In genomic region chr3:170413291-170413690, GRCh38 we compare ENCODE assay signal across 19 cellular contexts. TPM values are rescaled to one million over a fixed set of nuclear protein-coding genes. Genes with fewer than 3 reads are reported as not detected.
DNase-seq lines count a peak whose midpoint lies in the region; ATAC-seq and TF ChIP-seq lines count a peak whose summit lies in the region.
"Had no signal": no experiment of that assay in that cellular context is flagged by ENCODE, and none has a peak within 500 bp of the region (broad histone marks: within the 10 kb centered on the region; RNA-seq: fewer than 3 reads in every experiment).

No MANE protein-coding gene starts in this region.

- no peaks in the 10 kb centered on the region for H3K79me1 ChIP-seq in mesenchymal stem cell (replicated peaks; ENCODE audit: low read length, poor library complexity, severe bottlenecking)

- CTCF ChIA-PET in activated CD4-positive, alpha-beta memory T cell treated with anti-CD3 and anti-CD28 coated beads for 36 hours (lab: Charles Lee): interaction anchor here (0.6 to 8.8 kb wide), 36 partner anchors 8 to 1749 kb away, joined by 3 to 226 read pairs (median 4); no protein-coding TSS in a partner anchor

- H3K23ac ChIP-seq in mesenchymal stem cell (ENCODE audit: low read length in 2 of 2): no peak overlapping the region

- H3K18ac ChIP-seq in mesenchymal stem cell (ENCODE audit: low read depth in 1 of 2, low read length in 2 of 2): no peak overlapping the region

- H3K27me3 ChIP-seq in GM23338 (ENCODE audit: insufficient read depth) (peaks cover 23% of the 10 kb centered on the region), mesenchymal stem cell (ENCODE audit: control insufficient read depth in 1 of 2, insufficient read depth in 1 of 2, low read length in 2 of 2) (no peaks in the 10 kb centered on the region), smooth muscle cell (ENCODE audit: low read depth) (peaks cover 15% of the 10 kb centered on the region)

- over 99% methylated on average over 4 of the region's 4 CpGs for WGBS in mesenchymal stem cell
- 100% methylated on average over 4 of the region's 4 CpGs for WGBS in smooth muscle cell (ENCODE audit: low lambda C conversion rate)

- H3K27ac ChIP-seq in GM23338 (ENCODE audit: low read depth) (no peak overlapping the region), mesenchymal stem cell (ENCODE audit: low read length, poor library complexity, severe bottlenecking) (no peak overlapping the region), smooth muscle cell (ENCODE audit: low read depth) (no peak overlapping the region)
- H3K27ac ChIP-seq: BLaER1, C4-2B had no signal

- no peak overlapping the region for H2BK5ac ChIP-seq in mesenchymal stem cell (ENCODE audit: low read depth, low read length, poor library complexity, severe bottlenecking)

- H3K4me3 Mint-ChIP-seq in GM23338 (no peak overlapping the region), HFFc6 (no peak overlapping the region)
- no peak overlapping the region for H3K4me3 Mint-ChIP-seq in activated CD4-positive, alpha-beta memory T cell treated with anti-CD3 and anti-CD28 coated beads for 36 hours
- H3K4me3 Mint-ChIP-seq: B cell; CD4-positive, CD25-positive, alpha-beta regulatory T cell; CD8-positive, alpha-beta T cell had no signal

- H3K79me2 ChIP-seq in GM23338 (replicated peaks; ENCODE audit: insufficient read depth) (no peaks in the 10 kb centered on the region), smooth muscle cell (ENCODE audit: low read depth) (no peaks in the 10 kb centered on the region)

- peaks cover 15% of the 10 kb centered on the region for H3K27me3 Mint-ChIP-seq in GM23338 (ENCODE audit: insufficient read depth, low read depth, poor library complexity)
- no peaks in the 10 kb centered on the region for H3K27me3 Mint-ChIP-seq in HFFc6 (ENCODE audit: insufficient read depth)
- peaks cover 14% of the 10 kb centered on the region for H3K27me3 Mint-ChIP-seq in activated CD4-positive, alpha-beta memory T cell treated with anti-CD3 and anti-CD28 coated beads for 36 hours

- H3K9ac ChIP-seq in mesenchymal stem cell (ENCODE audit: low read length) (peak overlapping the region; percentile 52), smooth muscle cell (ENCODE audit: low read depth) (no peak overlapping the region)
- H3K9ac ChIP-seq: BLaER1 had no signal

- H3K9me3 ChIP-seq in mesenchymal stem cell (ENCODE audit: control insufficient read depth, low read length): no peaks in the 10 kb centered on the region
- no peaks in the 10 kb centered on the region for H3K9me3 ChIP-seq in smooth muscle cell (replicated peaks; ENCODE audit: low read depth)
- H3K9me3 ChIP-seq: Caco-2 had no signal

- H3K36me3 Mint-ChIP-seq in GM23338 (ENCODE audit: low read depth) (peaks cover 2% of the 10 kb centered on the region; the same call in 1 of the 3 replicates), HFFc6 (ENCODE audit: low read depth) (no peaks in the 10 kb centered on the region)
- H3K36me3 Mint-ChIP-seq in activated CD4-positive, alpha-beta memory T cell treated with anti-CD3 and anti-CD28 coated beads for 36 hours: no peaks in the 10 kb centered on the region
- H3K36me3 Mint-ChIP-seq: CD4-positive, CD25-positive, alpha-beta regulatory T cell; CD8-positive, alpha-beta T cell had no signal

- H3K9me2 ChIP-seq in GM23338 (ENCODE audit: insufficient read depth): 0 out of 2 replicates have a peak, but pooled peaks cover 4% of the 10 kb centered on the region

- no peaks in the 10 kb centered on the region for H3K36me3 ChIP-seq in GM23338 (ENCODE audit: insufficient read depth)
- H3K36me3 ChIP-seq in mesenchymal stem cell (ENCODE audit: control insufficient read depth in 1 of 2, insufficient read depth in 2 of 2, low read depth in 1 of 2, low read length in 2 of 2): no peaks in the 10 kb centered on the region
- H3K36me3 ChIP-seq in smooth muscle cell (ENCODE audit: low read depth): no peaks in the 10 kb centered on the region
- H3K36me3 ChIP-seq: BLaER1 had no signal

- H3K4me3 ChIP-seq in GM23338 (no peak overlapping the region), mesenchymal stem cell (ENCODE audit: insufficient read depth in 1 of 2, low read depth in 1 of 2, low read length in 2 of 2) (no peak overlapping the region), smooth muscle cell (no peak overlapping the region)
- H3K4me3 ChIP-seq: BLaER1 had no signal

- H4K8ac ChIP-seq in mesenchymal stem cell (ENCODE audit: low read length): peak overlapping the region; percentile 23

- no peak for ATAC-seq in GM23338
- ATAC-seq in HG02623 (IDR thresholded peaks at IDR 0.05; ENCODE audit: unreplicated experiment): no peak
- ATAC-seq: CD8-positive, alpha-beta T cell had no signal

- H4K91ac ChIP-seq in mesenchymal stem cell (ENCODE audit: low read length): no peak overlapping the region

- peak overlapping the region; percentile 30 for H2BK15ac ChIP-seq in mesenchymal stem cell (ENCODE audit: low read depth, poor library complexity, severe bottlenecking)

- H2BK120ac ChIP-seq in mesenchymal stem cell (ENCODE audit: low read depth, low read length): no peak overlapping the region

- H3F3A ChIP-seq in GM23338 (replicated peaks; ENCODE audit: low read depth) (peaks cover 9% of the 10 kb centered on the region; the same call in 1 of the 2 replicates), smooth muscle cell (ENCODE audit: low read depth) (peaks cover 5% of the 10 kb centered on the region)

- peak overlapping the region; percentile 31 for H2AK5ac ChIP-seq in mesenchymal stem cell (ENCODE audit: low read length, severe bottlenecking)

- H3K4ac ChIP-seq in mesenchymal stem cell (ENCODE audit: low read depth in 1 of 2, low read length in 2 of 2): no peak overlapping the region

- intact Hi-C loops in activated CD4-positive, alpha-beta memory T cell treated with anti-CD3 and anti-CD28 coated beads for 36 hours (cut with micrococcal nuclease): loop anchor here (5.0 to 10.0 kb wide), 3 partner anchors 84 to 548 kb away; partner anchors contain the start of gene LRRC31

- H3K4me2 ChIP-seq in GM23338 (no peak overlapping the region), mesenchymal stem cell (ENCODE audit: low read length, poor library complexity, severe bottlenecking) (no peak overlapping the region), smooth muscle cell (peak overlapping the region; percentile 36)
- H3K4me2 ChIP-seq: BLaER1 had no signal

- H4K20me1 ChIP-seq in GM23338 (replicated peaks; ENCODE audit: insufficient read depth) (no peaks in the 10 kb centered on the region), smooth muscle cell (ENCODE audit: low read depth) (no peaks in the 10 kb centered on the region)

- H2BK12ac ChIP-seq in mesenchymal stem cell (ENCODE audit: low read length in 2 of 2): peak overlapping the region; percentile 9 to 76

- H3K4me1 ChIP-seq in GM23338 (ENCODE audit: insufficient read depth) (peaks cover 4% of the 10 kb centered on the region; the same call in 1 of the 2 replicates), mesenchymal stem cell (ENCODE audit: control insufficient read depth, insufficient read depth, low read depth, low read length) (no peaks in the 10 kb centered on the region), smooth muscle cell (ENCODE audit: low read depth) (no peaks in the 10 kb centered on the region)
- H3K4me1 ChIP-seq: BLaER1, Caco-2 had no signal

- no peak for DNase-seq in GM23338 (ENCODE audit: low spot score)
- DNase-seq in HFFc6: no peak
- DNase-seq in mesenchymal stem cell: no peak
- no peak for DNase-seq in smooth muscle cell (lab: John Stamatoyannopoulos, UW; ENCODE audit: unreplicated experiment)
- no peak for DNase-seq in activated CD4-positive, alpha-beta memory T cell treated with anti-CD3 and anti-CD28 coated beads for 36 hours
- DNase-seq in NCI-H748 treated with DMSO at 0.1 percent for 48 hours (lab: John Stamatoyannopoulos, UW): no peak
- DNase-seq in DMS153 (lab: John Stamatoyannopoulos, UW): no peak
- DNase-seq: Caco-2; CD4-positive, CD25-positive, alpha-beta regulatory T cell; CD8-positive, alpha-beta T cell; DMS79; EL; GDM1; H7; HCEC 1CT had no signal

- H3K4me1 Mint-ChIP-seq in GM23338 (peaks cover 10% of the 10 kb centered on the region), HFFc6 (ENCODE audit: low read depth) (peaks cover 38% of the 10 kb centered on the region)
- peaks cover 3% of the 10 kb centered on the region for H3K4me1 Mint-ChIP-seq in activated CD4-positive, alpha-beta memory T cell treated with anti-CD3 and anti-CD28 coated beads for 36 hours (ENCODE audit: low read depth)

- 0 out of 3 replicates have a peak, but pooled peaks cover 2% of the 10 kb centered on the region for H3K9me3 Mint-ChIP-seq in GM23338
- H3K9me3 Mint-ChIP-seq in HFFc6: no peaks in the 10 kb centered on the region
- no peaks in the 10 kb centered on the region for H3K9me3 Mint-ChIP-seq in activated CD4-positive, alpha-beta memory T cell treated with anti-CD3 and anti-CD28 coated beads for 36 hours
- H3K9me3 Mint-ChIP-seq: CD4-positive, CD25-positive, alpha-beta regulatory T cell; CD8-positive, alpha-beta T cell had no signal

- H3K14ac ChIP-seq in mesenchymal stem cell (ENCODE audit: low read length in 2 of 2): no peak overlapping the region

- H3K27ac Mint-ChIP-seq in GM23338: no peak overlapping the region
- H3K27ac Mint-ChIP-seq in HFFc6: peak overlapping the region; percentile 67
- H3K27ac Mint-ChIP-seq in activated CD4-positive, alpha-beta memory T cell treated with anti-CD3 and anti-CD28 coated beads for 36 hours: no peak overlapping the region
- H3K27ac Mint-ChIP-seq: B cell; CD8-positive, alpha-beta T cell had no signal

- TF ChIP-seq CTCF in GM23338 (conservative IDR thresholded peaks at IDR 0.05; ENCODE audit: low read depth in 2 of 2) (no peak), HFFc6 (IDR thresholded peaks at IDR 0.05) (no peak), smooth muscle cell (IDR thresholded peaks at IDR 0.05; ENCODE audit: borderline replicate concordance, insufficient read depth, poor library complexity, severe bottlenecking) (no peak)

- POLR2A ChIA-PET in activated CD4-positive, alpha-beta memory T cell treated with anti-CD3 and anti-CD28 coated beads for 36 hours (lab: Charles Lee): no interaction called here

- H2AFZ ChIP-seq in GM23338: peak overlapping the region; percentile 45; the same call in 1 of the 2 replicates
- no peak overlapping the region for H2AFZ ChIP-seq in mesenchymal stem cell (ENCODE audit: low read depth, low read length)
- no peak overlapping the region for H2AFZ ChIP-seq in smooth muscle cell (ENCODE audit: low read depth)

RNA-seq across cellular contexts. Expression of gene CLDN11, which starts 5.4 kb away (rescaled TPM):
- 8.1 and 8.3 TPM in 2 replicates for total RNA-seq in GM23338 (2014; rRNA removed; shearing (Covaris generic))
- polyA plus RNA-seq in GM23338 (2016; fragmentation: Nextera tagmentation; extraction: Ambion mirVana) (5.2 and 6.8 TPM in 2 replicates), smooth muscle cell (1.0 and 1.3 TPM in 2 replicates)
- total RNA-seq in HFFc6 (2021; fragmentation: NEBNext Ultra II Directional; extraction: Animal tissue kit (Norgen Biotek cat#: 25700)): 10 to 100 TPM in 4 of 6 experiments, 1 to 10 TPM in 2; 3.3 to 77.5 (median 66.7) TPM
- polyA plus RNA-seq in mesenchymal stem cell (2013, experiment 1 of 2): 119 TPM
- 118 TPM for polyA plus RNA-seq in mesenchymal stem cell (2013, experiment 2 of 2)
- total RNA-seq in smooth muscle cell: 4.2 and 5.9 TPM in 2 replicates
- total RNA-seq in activated CD4-positive, alpha-beta memory T cell treated with anti-CD3 and anti-CD28 coated beads for 36 hours: not detected
- total RNA-seq: CD4-positive, CD25-positive, alpha-beta regulatory T cell; CD8-positive, alpha-beta T cell had no signal
- polyA plus RNA-seq: CD4-positive, CD25-positive, alpha-beta regulatory T cell had no signal

RNA-seq across cellular contexts. Expression of gene SKIL, which starts 55.8 kb away (rescaled TPM):
- 309 and 358 TPM in 2 replicates for total RNA-seq in GM23338 (2014; rRNA removed; shearing (Covaris generic))
- 134 and 141 TPM in 2 replicates for polyA plus RNA-seq in GM23338 (2016; fragmentation: Nextera tagmentation; extraction: Ambion mirVana)
- 10 to 100 TPM; 44.6 to 61.3 (median 49.9) TPM for total RNA-seq in HFFc6 (2021; fragmentation: NEBNext Ultra II Directional; extraction: Animal tissue kit (Norgen Biotek cat#: 25700))
- polyA plus RNA-seq in mesenchymal stem cell (2013, experiment 1 of 2): 27.8 TPM
- polyA plus RNA-seq in mesenchymal stem cell (2013, experiment 2 of 2): 28.9 TPM
- total RNA-seq in smooth muscle cell: 167 and 207 TPM in 2 replicates
- polyA plus RNA-seq in smooth muscle cell: 22.0 and 45.0 TPM in 2 replicates
- 10 to 100 TPM; 20.9 to 22.7 TPM for total RNA-seq in activated CD4-positive, alpha-beta memory T cell treated with anti-CD3 and anti-CD28 coated beads for 36 hours
